ENCODE assay signal across 28 cellular contexts in the genomic region with DNA sequence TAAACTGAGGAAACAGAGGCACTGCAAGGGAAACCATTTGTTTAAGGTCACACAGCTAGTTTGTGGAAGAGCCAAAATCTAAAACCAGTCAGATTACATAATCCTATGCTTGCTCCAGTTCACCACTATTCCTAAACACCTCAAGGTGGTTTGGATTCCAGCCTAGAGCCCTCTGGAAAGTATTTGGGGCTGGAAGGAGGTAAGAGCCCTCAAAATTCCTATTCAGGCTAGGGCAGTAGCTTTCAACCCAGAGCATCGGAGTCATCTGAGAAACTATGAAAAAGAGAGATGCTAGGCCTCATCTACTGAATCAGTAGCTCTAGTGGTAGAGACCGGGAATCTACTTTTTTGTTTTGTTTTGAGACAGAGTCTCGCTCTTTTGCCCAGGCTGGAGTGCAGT. TPM values are rescaled to one million over a fixed set of nuclear protein-coding genes. Genes with fewer than 3 reads are reported as not detected.
"Had no signal": no experiment of that assay in that cellular context is flagged by ENCODE, and none has a peak within 500 bp of the region (broad histone marks: within the 10 kb centered on the region; RNA-seq: fewer than 3 reads in every experiment).

No MANE protein-coding gene starts in this region.

- ATAC-seq: esophagus mucosa, gastrocnemius medialis, heart right ventricle, left colon, left lobe of liver, left ventricle myocardium superior, mucosa of descending colon had no signal

- DNase-seq: dermis blood vessel endothelial cell; dorsolateral prefrontal cortex; effector CD4-positive, alpha-beta T cell; effector memory CD4-positive, alpha-beta T cell; erythroblast; esophagus squamous epithelium; foreskin fibroblast; foreskin melanocyte; gastrocnemius medialis; glutamatergic neuron; heart right ventricle; hippocampal formation; kidney; kidney glomerular epithelial cell; left colon; left ventricle myocardium superior; lower lobe of right lung; mesenchymal stem cell; mucosa of descending colon had no signal

- H3K4me3 ChIP-seq: coronary artery, dorsolateral prefrontal cortex, esophagus squamous epithelium, gastrocnemius medialis, heart right ventricle, lower lobe of right lung, mucosa of descending colon had no signal

- H3K9me3 ChIP-seq: gastrocnemius medialis had no signal

- H3K36me3 ChIP-seq: esophagus squamous epithelium, gastrocnemius medialis, heart right ventricle, lower lobe of right lung had no signal

- H3K27ac ChIP-seq: coronary artery, dorsolateral prefrontal cortex, epithelial cell of prostate, esophagus squamous epithelium, gastrocnemius medialis, heart right ventricle, lower lobe of right lung had no signal

- H3K27me3 ChIP-seq: dorsolateral prefrontal cortex, esophagus squamous epithelium, heart right ventricle had no signal

- H3K4me1 ChIP-seq: gastrocnemius medialis, heart right ventricle, lower lobe of right lung had no signal

RNA-seq across cellular contexts. Expression of gene HNF1A, which starts 58.2 kb away (rescaled TPM):
- total RNA-seq: dermis blood vessel endothelial cell, dorsolateral prefrontal cortex, esophagus mucosa, esophagus squamous epithelium, glomerular endothelial cell, heart right ventricle, left ventricle myocardium superior, lung microvascular endothelial cell, mesenteric fat pad, mesothelial cell of epicardium, myocyte had no signal
